13 cellular contexts compared by ENCODE assay signal in genomic region chr6:133645000-133645619, GRCh38.
DNase-seq lines count a peak whose midpoint lies in the region; ATAC-seq and TF ChIP-seq lines count a peak whose summit lies in the region.
"Had no signal": no experiment of that assay in that cellular context is flagged by ENCODE, and none has a peak within 500 bp of the region (broad histone marks: within the 10 kb centered on the region; RNA-seq: fewer than 3 reads in every experiment).

No MANE protein-coding gene starts in this region.

- no peak overlapping the region for H3K4me3 Mint-ChIP-seq in stimulated activated naive B cell treated with anti-CD40 and anti-IgM and Interleukin-4, amounts not matched to agents 10 μg/mL and 1 μg/mL and 100 μg/mL, for 72 hours
- H3K4me3 Mint-ChIP-seq: activated T-cell treated with anti-CD3 and anti-CD28 coated beads, Interleukin-2, amount 50 U/mL, for 24 hours; CD14-positive monocyte; central memory CD8-positive, alpha-beta T cell had no signal

- H3K27ac Mint-ChIP-seq in stimulated activated naive B cell treated with anti-CD40 and anti-IgM and Interleukin-4, amounts not matched to agents 10 μg/mL and 1 μg/mL and 100 μg/mL, for 72 hours, result no peak overlapping the region
- H3K27ac Mint-ChIP-seq: activated T-cell treated with anti-CD3 and anti-CD28 coated beads, Interleukin-2, amount 50 U/mL, for 24 hours; CD14-positive monocyte had no signal

- in situ Hi-C loops in KBM-7 (cut with MboI; ENCODE audit: low pct_unique_long_range_greater_than_20kb, low sequenced_read_pairs), result no loop called here
- in situ Hi-C loops in brain microvascular endothelial cell (cut with HindIII; ENCODE audit: low pct_ligation_motif_present, low sequenced_read_pairs), result no loop called here

- DNase-seq in AG20443 (ENCODE audit: low spot score), result peak; percentile 29
- peak; percentile 1 for DNase-seq in KBM-7
- peak; percentile 31 for DNase-seq in brain microvascular endothelial cell
- peak; percentile 72 for DNase-seq in myocyte (ENCODE audit: low read depth)
- DNase-seq in hypothalamus (lab: John Stamatoyannopoulos, UW), result no peak
- no peak for DNase-seq in SKM-1 (lab: John Stamatoyannopoulos, UW; ENCODE audit: unreplicated experiment)
- no peak for DNase-seq in stimulated activated naive B cell treated with anti-CD40 and anti-IgM and Interleukin-4, amounts not matched to agents 10 μg/mL and 1 μg/mL and 100 μg/mL, for 72 hours
- DNase-seq in NCI-H2029 treated with DMSO at 0.1 percent for 48 hours (lab: John Stamatoyannopoulos, UW), result no peak
- DNase-seq: activated T-cell treated with anti-CD3 and anti-CD28 coated beads, Interleukin-2, amount 50 U/mL, for 24 hours; NCI-H1105 had no signal

- peak overlapping the region; percentile 71 for H3K27ac ChIP-seq in brain microvascular endothelial cell
- H3K27ac ChIP-seq: HL-60 had no signal

- no peak for ATAC-seq in stimulated activated naive B cell treated with anti-CD40 and anti-IgM and Interleukin-4, amounts not matched to agents 10 μg/mL and 1 μg/mL and 100 μg/mL, for 72 hours (replicated peaks)

- no peaks in the 10 kb centered on the region for H3K27me3 ChIP-seq in brain microvascular endothelial cell (replicated peaks)

- H3K4me1 Mint-ChIP-seq in stimulated activated naive B cell treated with anti-CD40 and anti-IgM and Interleukin-4, amounts not matched to agents 10 μg/mL and 1 μg/mL and 100 μg/mL, for 72 hours, result no peaks in the 10 kb centered on the region
- H3K4me1 Mint-ChIP-seq: CD14-positive monocyte; central memory CD8-positive, alpha-beta T cell had no signal

- no peak for TF ChIP-seq CTCF in brain microvascular endothelial cell (IDR thresholded peaks at IDR 0.05; ENCODE audit: low read depth, low read length, missing control alignments)

- no peaks in the 10 kb centered on the region for H3K36me3 Mint-ChIP-seq in stimulated activated naive B cell treated with anti-CD40 and anti-IgM and Interleukin-4, amounts not matched to agents 10 μg/mL and 1 μg/mL and 100 μg/mL, for 72 hours
- H3K36me3 Mint-ChIP-seq: CD14-positive monocyte had no signal

- H3K27me3 Mint-ChIP-seq in stimulated activated naive B cell treated with anti-CD40 and anti-IgM and Interleukin-4, amounts not matched to agents 10 μg/mL and 1 μg/mL and 100 μg/mL, for 72 hours, result no peaks in the 10 kb centered on the region
- H3K27me3 Mint-ChIP-seq: central memory CD8-positive, alpha-beta T cell had no signal

- H3K9me3 Mint-ChIP-seq in stimulated activated naive B cell treated with anti-CD40 and anti-IgM and Interleukin-4, amounts not matched to agents 10 μg/mL and 1 μg/mL and 100 μg/mL, for 72 hours, result no peaks in the 10 kb centered on the region
- H3K9me3 Mint-ChIP-seq: activated T-cell treated with anti-CD3 and anti-CD28 coated beads, Interleukin-2, amount 50 U/mL, for 24 hours; CD14-positive monocyte; central memory CD8-positive, alpha-beta T cell had no signal

- no peaks in the 10 kb centered on the region for H3K36me3 ChIP-seq in brain microvascular endothelial cell (replicated peaks)

- no peak overlapping the region for H3K4me3 ChIP-seq in brain microvascular endothelial cell (ENCODE audit: low read depth, low read length)

Comparison
In these comparisons a context has a peak if more than half of its experiments do, and no peak if none do; other contexts are left out.
1. DNase-seq: peak in AG20443 (single experiment), KBM-7 (single experiment), brain microvascular endothelial cell (single experiment) and myocyte (single experiment); none in hypothalamus (0 of 51), SKM-1 (single experiment), stimulated activated naive B cell treated with anti-CD40 and anti-IgM and Interleukin-4, amounts not matched to agents 10 μg/mL and 1 μg/mL and 100 μg/mL, for 72 hours (single experiment) and NCI-H2029 treated with DMSO at 0.1 percent for 48 hours (single experiment).